ENCODE assay signal across 13 cellular contexts in genomic region chr6:27565839-27566779, GRCh38.
DNase-seq lines count a peak whose midpoint lies in the region; ATAC-seq, FAIRE-seq and TF ChIP-seq lines count a peak whose summit lies in the region.
"Had no signal": no experiment of that assay in that cellular context is flagged by ENCODE, and none has a peak within 500 bp of the region (broad histone marks: within the 10 kb centered on the region; RNA-seq: fewer than 3 reads in every experiment).

No MANE protein-coding gene starts in this region.

- H3K4me1 ChIP-seq in endothelial cell of umbilical vein (ENCODE audit: control insufficient read depth, extremely low read depth, insufficient read depth, low read length): no peaks in the 10 kb centered on the region

- H3K9ac ChIP-seq in endothelial cell of umbilical vein (replicated peaks; ENCODE audit: extremely low read depth, insufficient read depth, low read length): no peak overlapping the region

- no peak overlapping the region for H3K27ac ChIP-seq in endothelial cell of umbilical vein (ENCODE audit: insufficient read depth, low read depth, low read length)

- H3K27ac Mint-ChIP-seq in activated CD4-positive, alpha-beta T cell treated with anti-CD3 and anti-CD28 coated beads for 36 hours: no peak overlapping the region
- no peak overlapping the region for H3K27ac Mint-ChIP-seq in activated CD4-positive, alpha-beta T cell treated with anti-CD3 and anti-CD28 coated beads, Interleukin-2, amount 10 ng/mL, durations not matched to agents 7 days and 5 days
- H3K27ac Mint-ChIP-seq in progenitor cell of endocrine pancreas: peak overlapping the region; percentile 54
- H3K27ac Mint-ChIP-seq: natural killer cell had no signal

- H4K20me1 ChIP-seq in endothelial cell of umbilical vein (replicated peaks; ENCODE audit: control insufficient read depth, extremely low read depth, insufficient read depth, low read length): no peaks in the 10 kb centered on the region

- POLR2A ChIA-PET in activated CD4-positive, alpha-beta T cell treated with anti-CD3 and anti-CD28 coated beads for 36 hours (lab: Charles Lee): no interaction called here
- POLR2A ChIA-PET in activated CD4-positive, alpha-beta T cell treated with anti-CD3 and anti-CD28 coated beads, Interleukin-2, amount 10 ng/mL, durations not matched to agents 7 days and 5 days (lab: Charles Lee): no interaction called here
- POLR2A ChIA-PET in endothelial cell of umbilical vein (lab: Charles Lee): no interaction called here

- H3K4me3 Mint-ChIP-seq in activated CD4-positive, alpha-beta T cell treated with anti-CD3 and anti-CD28 coated beads for 36 hours: peak overlapping the region; percentile 3
- no peak overlapping the region for H3K4me3 Mint-ChIP-seq in activated CD4-positive, alpha-beta T cell treated with anti-CD3 and anti-CD28 coated beads, Interleukin-2, amount 10 ng/mL, durations not matched to agents 7 days and 5 days
- peak overlapping the region; percentile 74 for H3K4me3 Mint-ChIP-seq in progenitor cell of endocrine pancreas (ENCODE audit: low read depth)
- H3K4me3 Mint-ChIP-seq: natural killer cell had no signal

- TF ChIP-seq POLR2A in endothelial cell of umbilical vein (IDR thresholded peaks at IDR 0.05; ENCODE audit: low read depth, low read length): no peak

- H3K36me3 ChIP-seq in endothelial cell of umbilical vein (ENCODE audit: control insufficient read depth in 2 of 2, extremely low read depth in 1 of 2, insufficient read depth in 2 of 2, low read length in 2 of 2): no peaks in the 10 kb centered on the region

- no peak overlapping the region for H3K4me3 ChIP-seq in endothelial cell of umbilical vein (replicated peaks in 1 of 3; ENCODE audit: insufficient read depth in 1 of 3, low read depth in 1 of 3, low read length in 3 of 3)
- no peak overlapping the region for H3K4me3 ChIP-seq in foreskin fibroblast (ENCODE audit: low read depth in 1 of 2, low read length in 2 of 2)

- H3K27me3 ChIP-seq in endothelial cell of umbilical vein (ENCODE audit: control insufficient read depth in 2 of 2, insufficient read depth in 2 of 2, low read length in 2 of 2): peaks cover 25 to 38% of the 10 kb centered on the region in 2 experiments

- CTCF ChIA-PET in activated CD4-positive, alpha-beta T cell treated with anti-CD3 and anti-CD28 coated beads for 36 hours (lab: Charles Lee): interaction anchor here (0.7 kb wide), 1 partner anchor 1941 kb away, joined by 3 read pairs; no protein-coding TSS in a partner anchor
- CTCF ChIA-PET in activated CD4-positive, alpha-beta T cell treated with anti-CD3 and anti-CD28 coated beads, Interleukin-2, amount 10 ng/mL, durations not matched to agents 7 days and 5 days (lab: Charles Lee): no interaction called here
- CTCF ChIA-PET in endothelial cell of umbilical vein (lab: Charles Lee): no interaction called here

- intact Hi-C loops in activated CD4-positive, alpha-beta T cell treated with anti-CD3 and anti-CD28 coated beads for 36 hours (cut with DNase I, micrococcal nuclease): no loop called here
- intact Hi-C loops in endothelial cell of umbilical vein (cut with micrococcal nuclease): no loop called here
- intact Hi-C loops in posterior cingulate gyrus (cut with DNase I): no loop called here

- no peaks in the 10 kb centered on the region for H3K79me2 ChIP-seq in endothelial cell of umbilical vein (ENCODE audit: control insufficient read depth, insufficient read depth, low read length)

- H3K9me1 ChIP-seq in endothelial cell of umbilical vein (replicated peaks; ENCODE audit: control insufficient read depth, extremely low read depth, insufficient read depth, low read length): no peaks in the 10 kb centered on the region

- DNase-seq in activated CD4-positive, alpha-beta T cell treated with anti-CD3 and anti-CD28 coated beads for 36 hours: peak; percentile 14
- no peak for DNase-seq in activated CD4-positive, alpha-beta T cell treated with anti-CD3 and anti-CD28 coated beads, Interleukin-2, amount 10 ng/mL, durations not matched to agents 7 days and 5 days
- DNase-seq in NCI-H460 (ENCODE audit: extremely low read depth, low read depth) (peak; percentile 54), endothelial cell of umbilical vein (ENCODE audit: low read depth, low spot score) (no peak), progenitor cell of endocrine pancreas (ENCODE audit: low spot score, unreplicated experiment) (peak; percentile 26), foreskin fibroblast (no peak), posterior cingulate gyrus (no peak)
- DNase-seq: activated gamma-delta T cell, DMS79, KG1, natural killer cell, NCI-H2171 had no signal

- H2AFZ ChIP-seq in endothelial cell of umbilical vein (ENCODE audit: low read depth, low read length): no peak overlapping the region

- H3K9me3 ChIP-seq in endothelial cell of umbilical vein (replicated peaks; ENCODE audit: control insufficient read depth, insufficient read depth, low read length): no peaks in the 10 kb centered on the region

- dilution Hi-C loops in endothelial cell of umbilical vein (cut with MboI; ENCODE audit: extremely low pct_ligation_motif_present, low sequenced_read_pairs): no loop called here

- H3K27me3 Mint-ChIP-seq in activated CD4-positive, alpha-beta T cell treated with anti-CD3 and anti-CD28 coated beads for 36 hours: peaks cover 58% of the 10 kb centered on the region
- peaks cover 62% of the 10 kb centered on the region for H3K27me3 Mint-ChIP-seq in activated CD4-positive, alpha-beta T cell treated with anti-CD3 and anti-CD28 coated beads, Interleukin-2, amount 10 ng/mL, durations not matched to agents 7 days and 5 days
- H3K27me3 Mint-ChIP-seq in progenitor cell of endocrine pancreas: peaks cover 66% of the 10 kb centered on the region

- no peaks in the 10 kb centered on the region for H3K36me3 Mint-ChIP-seq in activated CD4-positive, alpha-beta T cell treated with anti-CD3 and anti-CD28 coated beads for 36 hours (ENCODE audit: low read depth)
- no peaks in the 10 kb centered on the region for H3K36me3 Mint-ChIP-seq in activated CD4-positive, alpha-beta T cell treated with anti-CD3 and anti-CD28 coated beads, Interleukin-2, amount 10 ng/mL, durations not matched to agents 7 days and 5 days (ENCODE audit: low read depth)
- no peaks in the 10 kb centered on the region for H3K36me3 Mint-ChIP-seq in progenitor cell of endocrine pancreas (ENCODE audit: insufficient read depth)

- peaks cover 6% of the 10 kb centered on the region for H3K4me1 Mint-ChIP-seq in activated CD4-positive, alpha-beta T cell treated with anti-CD3 and anti-CD28 coated beads for 36 hours
- H3K4me1 Mint-ChIP-seq in activated CD4-positive, alpha-beta T cell treated with anti-CD3 and anti-CD28 coated beads, Interleukin-2, amount 10 ng/mL, durations not matched to agents 7 days and 5 days: peaks cover 4% of the 10 kb centered on the region
- peaks cover 3% of the 10 kb centered on the region for H3K4me1 Mint-ChIP-seq in progenitor cell of endocrine pancreas (ENCODE audit: low read depth)

- peak; percentile 55 for ATAC-seq in activated CD4-positive, alpha-beta T cell treated with anti-CD3 and anti-CD28 coated beads for 36 hours
- ATAC-seq in HG03520 (IDR thresholded peaks at IDR 0.05; ENCODE audit: unreplicated experiment): no peak
- ATAC-seq: natural killer cell had no signal

- H3K9me3 Mint-ChIP-seq in activated CD4-positive, alpha-beta T cell treated with anti-CD3 and anti-CD28 coated beads for 36 hours (ENCODE audit: low read depth): no peaks in the 10 kb centered on the region
- peaks cover 4% of the 10 kb centered on the region for H3K9me3 Mint-ChIP-seq in activated CD4-positive, alpha-beta T cell treated with anti-CD3 and anti-CD28 coated beads, Interleukin-2, amount 10 ng/mL, durations not matched to agents 7 days and 5 days
- H3K9me3 Mint-ChIP-seq in progenitor cell of endocrine pancreas (ENCODE audit: low read depth): no peaks in the 10 kb centered on the region
- H3K9me3 Mint-ChIP-seq: natural killer cell had no signal

- FAIRE-seq in endothelial cell of umbilical vein (lab: Jason Lieb, UNC): no peak

- no TSS peak for BruUV-seq in endothelial cell of umbilical vein (replicated peaks; lab: Mats Ljungman, UMichigan)

- TF ChIP-seq CTCF in endothelial cell of umbilical vein (IDR thresholded peaks at IDR 0.05; ENCODE audit: extremely low read depth in 1 of 2, insufficient read depth in 1 of 2, low read depth in 1 of 2, low read length in 2 of 2) (no peak), progenitor cell of endocrine pancreas (IDR thresholded peaks at IDR 0.05; ENCODE audit: unreplicated experiment) (peak; percentile 56), foreskin fibroblast (IDR thresholded peaks at IDR 0.05; ENCODE audit: low read depth, low read length) (no peak)

- H3K4me2 ChIP-seq in endothelial cell of umbilical vein (ENCODE audit: insufficient read depth, low read length): no peak overlapping the region

TF ChIP-seq in endothelial cell of umbilical vein, 7 proteins besides CTCF, POLR2A, EP300 and RAD21:
- no peak for TF ChIP-seq FOS (IDR thresholded peaks at IDR 0.05; ENCODE audit: borderline replicate concordance, insufficient read depth, low read length)
- TF ChIP-seq JUN (IDR thresholded peaks at IDR 0.05; ENCODE audit: borderline replicate concordance, insufficient read depth, insufficient read length, low read depth): no peak
- peak; percentile 49 for TF ChIP-seq EZH2 (IDR thresholded peaks at IDR 0.05; ENCODE audit: borderline replicate concordance, low read depth, low read length, severe bottlenecking)
- TF ChIP-seq POLR2AphosphoS5 (IDR thresholded peaks at IDR 0.05; ENCODE audit: insufficient read depth, low read depth, low read length): no peak

Comparison
In these comparisons a context has a peak if more than half of its experiments do, and no peak if none do; other contexts are left out.
1. DNase-seq: peak in activated CD4-positive, alpha-beta T cell treated with anti-CD3 and anti-CD28 coated beads for 36 hours (single experiment), NCI-H460 (single experiment) and progenitor cell of endocrine pancreas (single experiment); none in activated CD4-positive, alpha-beta T cell treated with anti-CD3 and anti-CD28 coated beads, Interleukin-2, amount 10 ng/mL, durations not matched to agents 7 days and 5 days (single experiment), endothelial cell of umbilical vein (single experiment), foreskin fibroblast (0 of 2) and posterior cingulate gyrus (0 of 10).